23 cellular contexts compared by ENCODE assay signal in genomic region chr10:76176166-76176550, GRCh38.
DNase-seq lines count a peak whose midpoint lies in the region; ATAC-seq and TF ChIP-seq lines count a peak whose summit lies in the region.
"Had no signal": no experiment of that assay in that cellular context is flagged by ENCODE, and none has a peak within 500 bp of the region (broad histone marks: within the 10 kb centered on the region; RNA-seq: fewer than 3 reads in every experiment).

No MANE protein-coding gene starts in this region.

- intact Hi-C loops in Right ventricle myocardium superior (cut with DNase I): no loop called here
- intact Hi-C loops in heart right ventricle (cut with DNase I): no loop called here
- intact Hi-C loops in left ventricle myocardium superior (cut with micrococcal nuclease): no loop called here
- intact Hi-C loops in cardiac septum (cut with DNase I): no loop called here
- intact Hi-C loops in breast epithelium (cut with DNase I; ENCODE audit: low total_unique reads): no loop called here

- H3K27ac ChIP-seq in heart right ventricle (no peak overlapping the region), trophoblast cell (ENCODE audit: low read depth, low read length) (no peak overlapping the region), breast epithelium (no peak overlapping the region)
- H3K27ac ChIP-seq: 22Rv1; A549; BLaER1 treated with 17β-estradiol and CSF1 and Interleukin-3, amounts not matched to agents 10 nM and 100 nM; C4-2B had no signal

- no peaks in the 10 kb centered on the region for H3K27me3 ChIP-seq in heart right ventricle
- H3K27me3 ChIP-seq in trophoblast cell (ENCODE audit: insufficient read depth, low read length): no peaks in the 10 kb centered on the region
- no peaks in the 10 kb centered on the region for H3K27me3 ChIP-seq in breast epithelium
- H3K27me3 ChIP-seq: BLaER1 treated with 17β-estradiol and CSF1 and Interleukin-3, amounts not matched to agents 10 nM and 100 nM had no signal

- peak overlapping the region; percentile 19 for H2BK12ac ChIP-seq in trophoblast cell (ENCODE audit: low read length)

- H4K91ac ChIP-seq in trophoblast cell (ENCODE audit: low read depth, low read length): no peak overlapping the region

- no peak overlapping the region for H3K9ac ChIP-seq in trophoblast cell (ENCODE audit: low read length)
- H3K9ac ChIP-seq: BLaER1 treated with 17β-estradiol and CSF1 and Interleukin-3, amounts not matched to agents 10 nM and 100 nM had no signal

- H2BK120ac ChIP-seq in trophoblast cell (ENCODE audit: insufficient read depth, low read length, poor library complexity): no peak overlapping the region

- no peaks in the 10 kb centered on the region for H3K79me2 ChIP-seq in trophoblast cell (ENCODE audit: control insufficient read depth, insufficient read depth, low read length, poor library complexity)

- H3K4me3 ChIP-seq in heart right ventricle (no peak overlapping the region), trophoblast cell (ENCODE audit: low read depth, low read length) (no peak overlapping the region), breast epithelium (no peak overlapping the region)
- H3K4me3 ChIP-seq: A549; BLaER1 treated with 17β-estradiol and CSF1 and Interleukin-3, amounts not matched to agents 10 nM and 100 nM; GM12878 had no signal

- H3K4me1 ChIP-seq in heart right ventricle (peaks cover 0 to 16% (median 0%) of the 10 kb centered on the region in 9 donors), trophoblast cell (ENCODE audit: control insufficient read depth in 1 of 2, insufficient read depth in 2 of 2, low read length in 2 of 2) (peaks cover 5 to 8% of the 10 kb centered on the region in 2 experiments), breast epithelium (no peaks in the 10 kb centered on the region)
- H3K4me1 ChIP-seq: A549 had no signal

- whole genome bisulfite sequencing in heart right ventricle, 2 donors: 53 to 70% methylated on average over 9 of the region's 9 CpGs
- no CpG with 5 or more reads among the region's 9 CpGs for WGBS in trophoblast cell (ENCODE audit: extremely low coverage, insufficient coverage, insufficient read length)

- DNase-seq in NCI-H510A treated with DMSO at 0.1 percent for 48 hours (lab: John Stamatoyannopoulos, UW) (peak; percentile 41), NCI-H510A (lab: John Stamatoyannopoulos, UW) (no peak), Right ventricle myocardium superior (no peak), heart right ventricle (no peak), left ventricle myocardium superior (peak; percentile 33), cardiac septum (ENCODE audit: low spot score) (no peak), trophoblast cell (no peak), breast epithelium (ENCODE audit: low spot score in 2 of 2) (no peak)
- DNase-seq: AML-193; CD4-positive, alpha-beta T cell; CD8-positive, alpha-beta T cell; DMS 273 treated with DMSO at 0.1 percent for 48 hours; DMS153; DMS53; DMS79; DND-41; EL; GDM1 had no signal

- no peak overlapping the region for H2AFZ ChIP-seq in trophoblast cell (ENCODE audit: insufficient read depth, low read length, poor library complexity)

- H3K14ac ChIP-seq in trophoblast cell (ENCODE audit: low read length): no peak overlapping the region

- H3K23ac ChIP-seq in trophoblast cell (ENCODE audit: low read length): no peak overlapping the region

- H3K4me2 ChIP-seq in trophoblast cell (ENCODE audit: low read length): no peak overlapping the region
- H3K4me2 ChIP-seq: A549; BLaER1 treated with 17β-estradiol and CSF1 and Interleukin-3, amounts not matched to agents 10 nM and 100 nM had no signal

- TF ChIP-seq POLR2A in breast epithelium (IDR thresholded peaks at IDR 0.05): no peak

- H4K12ac ChIP-seq in trophoblast cell (ENCODE audit: low read depth, low read length): no peak overlapping the region

- H2AK5ac ChIP-seq in trophoblast cell (ENCODE audit: low read length): no peak overlapping the region

- ATAC-seq in Right ventricle myocardium superior (ENCODE audit: poor library complexity) (peak; percentile 53), heart right ventricle (no peak), left ventricle myocardium superior (peak; percentile 57)
- ATAC-seq: A549; CD8-positive, alpha-beta T cell; GM12878 had no signal

- no peak overlapping the region for H3K18ac ChIP-seq in trophoblast cell (ENCODE audit: low read length)

- no peak overlapping the region for H3K4ac ChIP-seq in trophoblast cell (ENCODE audit: low read depth, low read length)

- H3K36me3 ChIP-seq in heart right ventricle (no peaks in the 10 kb centered on the region), trophoblast cell (ENCODE audit: control insufficient read depth in 1 of 2, insufficient read depth in 2 of 2, low read length in 2 of 2) (no peaks in the 10 kb centered on the region), breast epithelium (no peaks in the 10 kb centered on the region)
- H3K36me3 ChIP-seq: BLaER1 treated with 17β-estradiol and CSF1 and Interleukin-3, amounts not matched to agents 10 nM and 100 nM had no signal

- no peak overlapping the region for H4K8ac ChIP-seq in trophoblast cell (ENCODE audit: low read depth, low read length)

- TF ChIP-seq CTCF in heart right ventricle (IDR thresholded peaks at IDR 0.05) (no peak), breast epithelium (IDR thresholded peaks at IDR 0.05) (no peak)

- H3K79me1 ChIP-seq in trophoblast cell (ENCODE audit: low read length): no peaks in the 10 kb centered on the region

- no peaks in the 10 kb centered on the region for H3K9me3 ChIP-seq in heart right ventricle
- H3K9me3 ChIP-seq in trophoblast cell (ENCODE audit: insufficient read depth, low read depth, low read length): no peaks in the 10 kb centered on the region
- H3K9me3 ChIP-seq in breast epithelium: no peaks in the 10 kb centered on the region
- H3K9me3 ChIP-seq: A549; BLaER1 treated with 17β-estradiol and CSF1 and Interleukin-3, amounts not matched to agents 10 nM and 100 nM had no signal

- no peak overlapping the region for H2BK5ac ChIP-seq in trophoblast cell (ENCODE audit: low read depth, low read length, poor library complexity)

Comparison
In these comparisons a context has a peak if more than half of its experiments do, and no peak if none do; other contexts are left out.
1. DNase-seq: peak in NCI-H510A treated with DMSO at 0.1 percent for 48 hours (single experiment) and left ventricle myocardium superior (single experiment); none in NCI-H510A (single experiment), Right ventricle myocardium superior (single experiment), heart right ventricle (0 of 2), cardiac septum (single experiment), trophoblast cell (0 of 2) and breast epithelium (0 of 2).
2. ATAC-seq: peak in Right ventricle myocardium superior (single experiment) and left ventricle myocardium superior (single experiment); none in heart right ventricle (0 of 8).